1 cellular context compared by ENCODE assay signal in genomic region chr4:169723207-169723606, GRCh38.
TF ChIP-seq lines count a peak whose summit lies in the region.

No MANE protein-coding gene starts in this region.

TF ChIP-seq in K562, 482 proteins besides CTCF, POLR2A, EP300 and RAD21 (continued from another document):
- no peak for TF ChIP-seq HMGN3 (IDR thresholded peaks at IDR 0.05; ENCODE audit: borderline replicate concordance, extremely low read depth, insufficient read length, low read depth, low read length)
- no peak for TF ChIP-seq RAD51 (IDR thresholded peaks at IDR 0.05; ENCODE audit: borderline replicate concordance, low read depth)
- TF ChIP-seq, protein P1, sequence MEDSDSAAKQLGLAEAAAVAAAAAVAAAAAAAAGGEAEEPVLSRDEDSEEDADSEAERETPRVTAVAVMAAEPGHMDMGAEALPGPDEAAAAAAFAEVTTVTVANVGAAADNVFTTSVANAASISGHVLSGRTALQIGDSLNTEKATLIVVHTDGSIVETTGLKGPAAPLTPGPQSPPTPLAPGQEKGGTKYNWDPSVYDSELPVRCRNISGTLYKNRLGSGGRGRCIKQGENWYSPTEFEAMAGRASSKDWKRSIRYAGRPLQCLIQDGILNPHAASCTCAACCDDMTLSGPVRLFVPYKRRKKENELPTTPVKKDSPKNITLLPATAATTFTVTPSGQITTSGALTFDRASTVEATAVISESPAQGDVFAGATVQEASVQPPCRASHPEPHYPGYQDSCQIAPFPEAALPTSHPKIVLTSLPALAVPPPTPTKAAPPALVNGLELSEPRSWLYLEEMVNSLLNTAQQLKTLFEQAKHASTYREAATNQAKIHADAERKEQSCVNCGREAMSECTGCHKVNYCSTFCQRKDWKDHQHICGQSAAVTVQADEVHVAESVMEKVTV (CRISPR knock-in tag; IDR thresholded peaks at IDR 0.05), result 0 out of 2 replicates have a peak, but pooled peaks have one; percentile 18
